ENCODE assay signal across 8 cellular contexts in genomic region chr19:39032164-39032918, GRCh38. TPM values are rescaled to one million over a fixed set of nuclear protein-coding genes. Genes with fewer than 3 reads are reported as not detected.
DNase-seq lines count a peak whose midpoint lies in the region; ATAC-seq, FAIRE-seq and TF ChIP-seq lines count a peak whose summit lies in the region.

FBXO27 (minus strand) TSS chr19:39032549; CDS start chr19:39032227, 322 bp downstream.

- FAIRE-seq in GM19239 (lab: Jason Lieb, UNC): no peak

- no peak within 1 kb of the TSS for H3K27ac Mint-ChIP-seq in activated T-helper 1 cell treated with anti-CD3 and anti-CD28 coated beads, Interleukin-12 subunit alpha, Interleukin-12 subunit beta, Interleukin-2, Interleukin-4 antibody, amounts not matched to agents 30 ng/mL and 10 ng/mL and 1 ng/mL, durations not matched to agents 14 hours and 24 hours and 36 hours
- no peak within 1 kb of the TSS for H3K27ac Mint-ChIP-seq in neural crest cell (ENCODE audit: unreplicated experiment)

- DNase-seq in DMS79 (lab: John Stamatoyannopoulos, UW) (peak; percentile 65), glomerular visceral epithelial cell (ENCODE audit: extremely low spot score) (peak; percentile 4), neural crest cell (ENCODE audit: low read depth, low spot score) (peak; percentile 5), GM19239 (ENCODE audit: insufficient read length, low spot score) (no peak)
- DNase-seq in activated T-helper 1 cell treated with anti-CD3 and anti-CD28 coated beads, Interleukin-12 subunit alpha, Interleukin-12 subunit beta, Interleukin-2, Interleukin-4 antibody, amounts not matched to agents 30 ng/mL and 10 ng/mL and 1 ng/mL, durations not matched to agents 14 hours and 24 hours and 36 hours (ENCODE audit: low spot score): no peak

- ATAC-seq in HG03025 (IDR thresholded peaks at IDR 0.05; ENCODE audit: low FRiP score, unreplicated experiment) (no peak), HG03432 (IDR thresholded peaks at IDR 0.05; ENCODE audit: unreplicated experiment) (no peak)

- H3K4me3 Mint-ChIP-seq in activated T-helper 1 cell treated with anti-CD3 and anti-CD28 coated beads, Interleukin-12 subunit alpha, Interleukin-12 subunit beta, Interleukin-2, Interleukin-4 antibody, amounts not matched to agents 30 ng/mL and 10 ng/mL and 1 ng/mL, durations not matched to agents 14 hours and 24 hours and 36 hours: peak within 1 kb of the TSS; percentile 59
- peak within 1 kb of the TSS; percentile 72 for H3K4me3 Mint-ChIP-seq in neural crest cell

- H3K9me3 Mint-ChIP-seq in activated T-helper 1 cell treated with anti-CD3 and anti-CD28 coated beads, Interleukin-12 subunit alpha, Interleukin-12 subunit beta, Interleukin-2, Interleukin-4 antibody, amounts not matched to agents 30 ng/mL and 10 ng/mL and 1 ng/mL, durations not matched to agents 14 hours and 24 hours and 36 hours: peaks cover 3% of the 10 kb centered on the region
- no peaks in the 10 kb centered on the region for H3K9me3 Mint-ChIP-seq in neural crest cell

- no peak for TF ChIP-seq CTCF in neural crest cell (conservative IDR thresholded peaks at IDR 0.05)

- H3K4me1 Mint-ChIP-seq in activated T-helper 1 cell treated with anti-CD3 and anti-CD28 coated beads, Interleukin-12 subunit alpha, Interleukin-12 subunit beta, Interleukin-2, Interleukin-4 antibody, amounts not matched to agents 30 ng/mL and 10 ng/mL and 1 ng/mL, durations not matched to agents 14 hours and 24 hours and 36 hours (ENCODE audit: low read depth): no peaks in the 10 kb centered on the region
- H3K4me1 Mint-ChIP-seq in neural crest cell: no peaks in the 10 kb centered on the region

- intact Hi-C loops in activated T-helper 1 cell treated with anti-CD3 and anti-CD28 coated beads, Interleukin-12 subunit alpha, Interleukin-12 subunit beta, Interleukin-2, Interleukin-4 antibody, amounts not matched to agents 30 ng/mL and 10 ng/mL and 1 ng/mL, durations not matched to agents 14 hours and 24 hours and 36 hours (cut with micrococcal nuclease): no loop called here

- peaks cover 36% of the 10 kb centered on the region for H3K27me3 Mint-ChIP-seq in activated T-helper 1 cell treated with anti-CD3 and anti-CD28 coated beads, Interleukin-12 subunit alpha, Interleukin-12 subunit beta, Interleukin-2, Interleukin-4 antibody, amounts not matched to agents 30 ng/mL and 10 ng/mL and 1 ng/mL, durations not matched to agents 14 hours and 24 hours and 36 hours (ENCODE audit: insufficient read depth)
- peaks cover 47% of the 10 kb centered on the region for H3K27me3 Mint-ChIP-seq in neural crest cell (ENCODE audit: low read depth)

- TF ChIP-seq RAD21 in Ishikawa (IDR thresholded peaks at IDR 0.05; ENCODE audit: low read depth): no peak

- peaks cover 2% of the 10 kb centered on the region for H3K36me3 Mint-ChIP-seq in activated T-helper 1 cell treated with anti-CD3 and anti-CD28 coated beads, Interleukin-12 subunit alpha, Interleukin-12 subunit beta, Interleukin-2, Interleukin-4 antibody, amounts not matched to agents 30 ng/mL and 10 ng/mL and 1 ng/mL, durations not matched to agents 14 hours and 24 hours and 36 hours (ENCODE audit: low read depth)
- H3K36me3 Mint-ChIP-seq in neural crest cell (ENCODE audit: low read depth): peaks cover 3% of the 10 kb centered on the region

- TF ChIP-seq EP300 in Ishikawa (IDR thresholded peaks at IDR 0.05; ENCODE audit: borderline replicate concordance): no peak

TF ChIP-seq in Ishikawa, 13 proteins besides CTCF, POLR2A, EP300 and RAD21:
- TF ChIP-seq FOXM1 (IDR thresholded peaks at IDR 0.05; ENCODE audit: borderline replicate concordance, low read depth) (no peak), TCF12 (IDR thresholded peaks at IDR 0.05; ENCODE audit: low read depth) (0 out of 2 replicates have a peak, but pooled peaks have one; percentile 11), CEBPB (IDR thresholded peaks at IDR 0.05) (no peak), TEAD4 (IDR thresholded peaks at IDR 0.05) (no peak)

RNA-seq across cellular contexts. Expression of gene FBXO27, which starts in this region (rescaled TPM):
- 0.12 and 0.54 TPM in 2 replicates for total RNA-seq in activated T-helper 1 cell treated with anti-CD3 and anti-CD28 coated beads, Interleukin-12 subunit alpha, Interleukin-12 subunit beta, Interleukin-2, Interleukin-4 antibody, amounts not matched to agents 30 ng/mL and 10 ng/mL and 1 ng/mL, durations not matched to agents 14 hours and 24 hours and 36 hours
- 4.9 and 6.8 TPM in 2 replicates for total RNA-seq in neural crest cell

Comparison
In these comparisons a context has a peak if more than half of its experiments do, and no peak if none do; other contexts are left out.
1. DNase-seq: peak in DMS79 (single experiment), glomerular visceral epithelial cell (single experiment) and neural crest cell (single experiment); none in activated T-helper 1 cell treated with anti-CD3 and anti-CD28 coated beads, Interleukin-12 subunit alpha, Interleukin-12 subunit beta, Interleukin-2, Interleukin-4 antibody, amounts not matched to agents 30 ng/mL and 10 ng/mL and 1 ng/mL, durations not matched to agents 14 hours and 24 hours and 36 hours (single experiment) and GM19239 (single experiment).